Comparison of ENCODE assay signal across 8 cellular contexts in genomic region chrX:13091111-13091765, GRCh38. TPM values are rescaled to one million over a fixed set of nuclear protein-coding genes. Genes with fewer than 3 reads are reported as not detected.
DNase-seq lines count a peak whose midpoint lies in the region; ATAC-seq, FAIRE-seq and TF ChIP-seq lines count a peak whose summit lies in the region.
"Had no signal": no experiment of that assay in that cellular context is flagged by ENCODE, and none has a peak within 500 bp of the region (broad histone marks: within the 10 kb centered on the region; RNA-seq: fewer than 3 reads in every experiment).

No MANE protein-coding gene starts in this region.

- no peak for TF ChIP-seq POLR2A in esophagus muscularis mucosa (IDR thresholded peaks at IDR 0.05; ENCODE audit: low read depth)

- H3K27ac ChIP-seq in esophagus muscularis mucosa (replicated peaks in 1 of 4) = peak overlapping the region; percentile 43 to 73 (median 56)
- H3K27ac ChIP-seq: cardiac muscle cell had no signal

- H3K36me3 ChIP-seq in esophagus muscularis mucosa = no peaks in the 10 kb centered on the region
- H3K36me3 ChIP-seq: cardiac muscle cell had no signal

- H3K9me3 Mint-ChIP-seq in stimulated activated effector memory CD8-positive, alpha-beta T cell treated with anti-CD3 and anti-CD28 coated beads, Interleukin-12 subunit alpha, Interleukin-12 subunit beta, amount 100 ng/mL, for 72 hours = no peaks in the 10 kb centered on the region

- H3K36me3 Mint-ChIP-seq in stimulated activated effector memory CD8-positive, alpha-beta T cell treated with anti-CD3 and anti-CD28 coated beads, Interleukin-12 subunit alpha, Interleukin-12 subunit beta, amount 100 ng/mL, for 72 hours = peaks cover 11% of the 10 kb centered on the region

- TF ChIP-seq EP300 in esophagus muscularis mucosa (IDR thresholded peaks at IDR 0.05) = no peak

- intact Hi-C loops in esophagus muscularis mucosa (cut with DNase I) = no loop called here

- FAIRE-seq in GM18507 (lab: Jason Lieb, UNC) = peak; percentile 98

- H3K9me3 ChIP-seq in esophagus muscularis mucosa = no peaks in the 10 kb centered on the region

- H3K4me1 Mint-ChIP-seq in stimulated activated effector memory CD8-positive, alpha-beta T cell treated with anti-CD3 and anti-CD28 coated beads, Interleukin-12 subunit alpha, Interleukin-12 subunit beta, amount 100 ng/mL, for 72 hours = peaks cover 78% of the 10 kb centered on the region

- ATAC-seq in stimulated activated effector memory CD8-positive, alpha-beta T cell treated with anti-CD3 and anti-CD28 coated beads, Interleukin-12 subunit alpha, Interleukin-12 subunit beta, amount 100 ng/mL, for 72 hours = no peak
- no peak for ATAC-seq in HG02759 (IDR thresholded peaks at IDR 0.05; ENCODE audit: unreplicated experiment)

- DNase-seq in GM18507 (ENCODE audit: extremely low spot score, insufficient read length, low read depth) (no peak), SIG-M5 treated with dmso at 0.1 percent for 504 hours (lab: John Stamatoyannopoulos, UW; ENCODE audit: unreplicated experiment) (peak; percentile 93), esophagus muscularis mucosa (ENCODE audit: extremely low spot score) (no peak), hypothalamus (lab: John Stamatoyannopoulos, UW) (no peak), activated gamma-delta T cell treated with Interleukin-2 at 50 U/mL for 16 hours (no peak)
- no peak for DNase-seq in stimulated activated effector memory CD8-positive, alpha-beta T cell treated with anti-CD3 and anti-CD28 coated beads, Interleukin-12 subunit alpha, Interleukin-12 subunit beta, amount 100 ng/mL, for 72 hours (ENCODE audit: low spot score in 2 of 2)

- H3K27me3 ChIP-seq in esophagus muscularis mucosa = no peaks in the 10 kb centered on the region
- H3K27me3 ChIP-seq: cardiac muscle cell had no signal

- TF ChIP-seq CTCF in esophagus muscularis mucosa (IDR thresholded peaks at IDR 0.05) = no peak

- H3K27ac Mint-ChIP-seq in stimulated activated effector memory CD8-positive, alpha-beta T cell treated with anti-CD3 and anti-CD28 coated beads, Interleukin-12 subunit alpha, Interleukin-12 subunit beta, amount 100 ng/mL, for 72 hours = peak overlapping the region; percentile 98

- peaks cover 7 to 29% (median 14%) of the 10 kb centered on the region in 4 donors for H3K4me1 ChIP-seq in esophagus muscularis mucosa

- H3K4me3 ChIP-seq in esophagus muscularis mucosa = no peak overlapping the region
- H3K4me3 ChIP-seq: cardiac muscle cell had no signal

- WGBS in esophagus muscularis mucosa = 63% methylated on average over 6 of the region's 6 CpGs

- peak overlapping the region; percentile 76 for H3K4me3 Mint-ChIP-seq in stimulated activated effector memory CD8-positive, alpha-beta T cell treated with anti-CD3 and anti-CD28 coated beads, Interleukin-12 subunit alpha, Interleukin-12 subunit beta, amount 100 ng/mL, for 72 hours

RNA-seq across cellular contexts. Expression of gene FAM9C, which starts 46.8 kb away (rescaled TPM):
- total RNA-seq in esophagus muscularis mucosa = not detected
- total RNA-seq: cardiac muscle cell had no signal
